In the genomic region with DNA sequence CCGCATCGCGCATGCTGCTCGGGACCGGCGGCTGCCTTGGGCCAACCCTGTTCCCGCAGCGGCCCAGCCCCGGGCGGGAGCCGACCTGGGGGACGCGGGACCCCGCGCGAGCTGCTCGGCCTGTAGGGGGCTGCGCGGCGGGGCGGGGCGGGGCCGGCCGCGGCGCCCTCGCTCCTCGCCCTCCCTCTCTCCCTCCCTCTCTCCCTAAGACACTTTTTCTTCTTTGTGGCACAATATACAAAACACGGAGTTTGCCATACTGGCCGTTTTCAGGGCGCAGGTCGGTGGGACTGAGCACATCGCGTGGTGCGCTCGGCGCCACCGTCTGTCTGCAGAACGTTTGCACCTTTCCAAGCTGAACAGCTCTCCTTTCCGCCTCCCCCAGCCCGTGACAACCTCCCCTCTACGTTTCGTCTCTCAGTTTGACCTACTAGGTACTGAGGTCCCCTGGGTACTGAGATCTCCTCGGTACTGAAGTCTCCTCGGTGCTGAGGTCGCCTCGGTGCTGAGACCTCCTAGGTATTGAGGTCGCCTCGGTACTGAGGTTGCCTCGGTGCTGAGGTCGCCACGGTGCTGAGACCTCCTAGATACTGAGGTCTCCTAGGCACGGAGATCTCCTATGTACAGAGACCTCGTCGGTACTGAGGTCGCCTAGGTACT, we compare ENCODE assay signal across 8 cellular contexts.
DNase-seq lines count a peak whose midpoint lies in the region; ATAC-seq and TF ChIP-seq lines count a peak whose summit lies in the region.

No MANE protein-coding gene starts in this region.

- peak overlapping the region; percentile 73 for H3K4me2 ChIP-seq in BLaER1
- H3K4me2 ChIP-seq in HCT116 (ENCODE audit: low read length) = peak overlapping the region; percentile 70
- H3K4me2 ChIP-seq in mesenchymal stem cell (ENCODE audit: low read length, poor library complexity, severe bottlenecking) = peak overlapping the region; percentile 35

- no peak overlapping the region for H2BK120ac ChIP-seq in mesenchymal stem cell (ENCODE audit: low read depth, low read length)

- H3K27me3 ChIP-seq in BLaER1 = no peaks in the 10 kb centered on the region
- H3K27me3 ChIP-seq in HCT116 (ENCODE audit: insufficient read depth, low read length) = no peaks in the 10 kb centered on the region
- H3K27me3 ChIP-seq in mesenchymal stem cell (ENCODE audit: control insufficient read depth in 1 of 2, insufficient read depth in 1 of 2, low read length in 2 of 2) = peaks cover 0 to 4% of the 10 kb centered on the region in 2 experiments

- TF ChIP-seq POLR2A in HCT116 (IDR thresholded peaks at IDR 0.05; ENCODE audit: borderline replicate concordance, extremely low read depth, insufficient read depth, insufficient read length) = no peak

- intact Hi-C loops in HCT116 (cut with micrococcal nuclease) = no loop called here

- no peak overlapping the region for H2BK15ac ChIP-seq in mesenchymal stem cell (ENCODE audit: low read depth, poor library complexity, severe bottlenecking)

- RAD21 ChIA-PET in HCT116 (lab: Charles Lee; ENCODE audit: low non-redundant PET in 1 of 2, low total read pairs in 2 of 2, uncharacterized antibody in 2 of 2, unreplicated experiment in 2 of 2) = no interaction called here

- TF ChIP-seq CTCF in HCT116 (IDR thresholded peaks at IDR 0.05 in 2 of 3, conservative IDR thresholded peaks at IDR 0.05 in 1 of 3; ENCODE audit: borderline replicate concordance in 1 of 3, insufficient read depth in 1 of 3, low read depth in 2 of 3, low read length in 2 of 3) (no peak), HFFc6 (IDR thresholded peaks at IDR 0.05) (no peak)

- H4K20me1 ChIP-seq in BLaER1 = no peaks in the 10 kb centered on the region
- H4K20me1 ChIP-seq in HCT116 (ENCODE audit: insufficient read depth) = no peaks in the 10 kb centered on the region

- peaks cover 4% of the 10 kb centered on the region; the same call in 1 of the 2 replicates for H3K4me1 ChIP-seq in BLaER1
- H3K4me1 ChIP-seq in HCT116 (ENCODE audit: control insufficient read depth in 1 of 2, insufficient read depth in 2 of 2, low read length in 2 of 2) = peaks cover 0 to 3% of the 10 kb centered on the region in 2 experiments; a peak in 1 of 4 replicates
- H3K4me1 ChIP-seq in mesenchymal stem cell (ENCODE audit: control insufficient read depth, insufficient read depth, low read depth, low read length) = peaks cover 5% of the 10 kb centered on the region

- no peaks in the 10 kb centered on the region for H3K36me3 Mint-ChIP-seq in activated naive CD4-positive, alpha-beta T cell treated with anti-CD3 and anti-CD28 coated beads, Interleukin-2, amount 10 ng/mL, durations not matched to agents 7 days and 5 days
- peaks cover 8% of the 10 kb centered on the region for H3K36me3 Mint-ChIP-seq in HFFc6 (ENCODE audit: low read depth)

- in situ Hi-C loops in ACHN (cut with HindIII; ENCODE audit: low pct_ligation_motif_present, low pct_unique_long_range_greater_than_20kb, low sequenced_read_pairs) = no loop called here

- H3K27me3 Mint-ChIP-seq in activated naive CD4-positive, alpha-beta T cell treated with anti-CD3 and anti-CD28 coated beads, Interleukin-2, amount 10 ng/mL, durations not matched to agents 7 days and 5 days = no peaks in the 10 kb centered on the region
- no peaks in the 10 kb centered on the region for H3K27me3 Mint-ChIP-seq in HFFc6 (ENCODE audit: insufficient read depth)

- DNase-seq in HCT116 (ENCODE audit: low read depth, low spot score) (no peak), mesenchymal stem cell (peak; percentile 3), HFFc6 (no peak), ACHN (no peak), amniotic stem cell (lab: John Stamatoyannopoulos, UW) (no peak), GDM1 (lab: John Stamatoyannopoulos, UW) (no peak)
- DNase-seq in activated naive CD4-positive, alpha-beta T cell treated with anti-CD3 and anti-CD28 coated beads, Interleukin-2, amount 10 ng/mL, durations not matched to agents 7 days and 5 days = peak; percentile 27

- no peaks in the 10 kb centered on the region for H3K79me2 ChIP-seq in HCT116 (ENCODE audit: insufficient read depth, low read length)

- peak overlapping the region; percentile 1 to 62 for H3K18ac ChIP-seq in mesenchymal stem cell (ENCODE audit: low read depth in 1 of 2, low read length in 2 of 2)

- ATAC-seq in HCT116 = peak; percentile 53

- H3K9ac ChIP-seq in BLaER1 (peak overlapping the region; percentile 63), HCT116 (ENCODE audit: low read length) (peak overlapping the region; percentile 39), mesenchymal stem cell (ENCODE audit: low read length) (peak overlapping the region; percentile 29)

- H3K14ac ChIP-seq in mesenchymal stem cell (ENCODE audit: low read length in 2 of 2) = peak overlapping the region in 1 of 2 experiments; percentile 30

- H2BK5ac ChIP-seq in mesenchymal stem cell (ENCODE audit: low read depth, low read length, poor library complexity, severe bottlenecking) = no peak overlapping the region

- no peak overlapping the region for H3K23ac ChIP-seq in mesenchymal stem cell (ENCODE audit: low read length in 2 of 2)

- WGBS in mesenchymal stem cell = 38% methylated on average over 28 of the region's 56 CpGs

- TF ChIP-seq RAD21 in HCT116 (IDR thresholded peaks at IDR 0.05; ENCODE audit: low read depth) = no peak

- H2AFZ ChIP-seq in HCT116 (ENCODE audit: low read depth, low read length, poor library complexity, severe bottlenecking) (no peak overlapping the region), mesenchymal stem cell (ENCODE audit: low read depth, low read length) (no peak overlapping the region)

- no peaks in the 10 kb centered on the region for H3K9me2 ChIP-seq in HCT116 (ENCODE audit: insufficient read depth)

- no peak overlapping the region for H2AK5ac ChIP-seq in mesenchymal stem cell (ENCODE audit: low read length, severe bottlenecking)

- H3K9me3 Mint-ChIP-seq in activated naive CD4-positive, alpha-beta T cell treated with anti-CD3 and anti-CD28 coated beads, Interleukin-2, amount 10 ng/mL, durations not matched to agents 7 days and 5 days = no peaks in the 10 kb centered on the region
- H3K9me3 Mint-ChIP-seq in HFFc6 = peaks cover 9% of the 10 kb centered on the region

- no peak overlapping the region for H4K91ac ChIP-seq in mesenchymal stem cell (ENCODE audit: low read length)

- peak overlapping the region; percentile 77 for H3K27ac Mint-ChIP-seq in activated naive CD4-positive, alpha-beta T cell treated with anti-CD3 and anti-CD28 coated beads, Interleukin-2, amount 10 ng/mL, durations not matched to agents 7 days and 5 days
- no peak overlapping the region for H3K27ac Mint-ChIP-seq in HFFc6

- H3K27ac ChIP-seq in BLaER1 = no peak overlapping the region
- peak overlapping the region; percentile 29; the same call in 1 of the 2 replicates for H3K27ac ChIP-seq in HCT116 (ENCODE audit: low read depth, low read length)
- H3K27ac ChIP-seq in mesenchymal stem cell (ENCODE audit: low read length, poor library complexity, severe bottlenecking) = no peak overlapping the region

- H2BK12ac ChIP-seq in mesenchymal stem cell (ENCODE audit: low read length in 2 of 2) = no peak overlapping the region

- H3K4me1 Mint-ChIP-seq in activated naive CD4-positive, alpha-beta T cell treated with anti-CD3 and anti-CD28 coated beads, Interleukin-2, amount 10 ng/mL, durations not matched to agents 7 days and 5 days = peaks cover 3% of the 10 kb centered on the region
- no peaks in the 10 kb centered on the region for H3K4me1 Mint-ChIP-seq in HFFc6 (ENCODE audit: low read depth)

- H3K4me3 ChIP-seq in BLaER1 = peak overlapping the region; percentile 62
- H3K4me3 ChIP-seq in HCT116 (replicated peaks in 1 of 2; ENCODE audit: low read depth in 1 of 2, low read length in 2 of 2) = peak overlapping the region; percentile 32 to 49; a peak in 3 of 4 replicates
- peak overlapping the region in 1 of 2 experiments; percentile 34 for H3K4me3 ChIP-seq in mesenchymal stem cell (ENCODE audit: insufficient read depth in 1 of 2, low read depth in 1 of 2, low read length in 2 of 2)

- H3K4me3 Mint-ChIP-seq in activated naive CD4-positive, alpha-beta T cell treated with anti-CD3 and anti-CD28 coated beads, Interleukin-2, amount 10 ng/mL, durations not matched to agents 7 days and 5 days = peak overlapping the region; percentile 88
- H3K4me3 Mint-ChIP-seq in HFFc6 = no peak overlapping the region

- POLR2A ChIA-PET in HCT116 (lab: Charles Lee) = no interaction called here

- no TSS peak for BruUV-seq in HCT116 (replicated peaks; lab: Mats Ljungman, UMichigan)

- H3K79me1 ChIP-seq in mesenchymal stem cell (replicated peaks; ENCODE audit: low read length, poor library complexity, severe bottlenecking) = no peaks in the 10 kb centered on the region

- peak overlapping the region in 1 of 2 experiments; percentile 35 for H3K4ac ChIP-seq in mesenchymal stem cell (ENCODE audit: low read depth in 1 of 2, low read length in 2 of 2)

- CTCF ChIA-PET in HCT116 (lab: Charles Lee) = no interaction called here
- CTCF ChIA-PET in activated naive CD4-positive, alpha-beta T cell treated with anti-CD3 and anti-CD28 coated beads, Interleukin-2, amount 10 ng/mL, durations not matched to agents 7 days and 5 days (lab: Charles Lee) = no interaction called here

- H4K8ac ChIP-seq in mesenchymal stem cell (ENCODE audit: low read length) = peak overlapping the region; percentile 37

- H3K9me3 ChIP-seq in BLaER1 (no peaks in the 10 kb centered on the region), HCT116 (ENCODE audit: control insufficient read depth in 1 of 2, insufficient read depth in 1 of 2, low read depth in 1 of 2, low read length in 2 of 2) (no peaks in the 10 kb centered on the region), mesenchymal stem cell (ENCODE audit: control insufficient read depth, low read length) (no peaks in the 10 kb centered on the region)

- no peaks in the 10 kb centered on the region for H3K36me3 ChIP-seq in BLaER1
- no peaks in the 10 kb centered on the region for H3K36me3 ChIP-seq in HCT116 (ENCODE audit: control insufficient read depth in 1 of 2, insufficient read depth in 2 of 2, low read length in 2 of 2)
- H3K36me3 ChIP-seq in mesenchymal stem cell (ENCODE audit: control insufficient read depth in 1 of 2, insufficient read depth in 2 of 2, low read depth in 1 of 2, low read length in 2 of 2) = no peaks in the 10 kb centered on the region

TF ChIP-seq in HCT116, 20 proteins besides CTCF, POLR2A, EP300 and RAD21:
- TF ChIP-seq ZFX (IDR thresholded peaks at IDR 0.05) (peak; percentile 21; the same call in 1 of the 2 replicates), JUND (IDR thresholded peaks at IDR 0.05) (no peak), ZNF274 (IDR thresholded peaks at IDR 0.05; ENCODE audit: low read depth, low read length) (no peak)

Comparison
In these comparisons a context has a peak if more than half of its experiments do, and no peak if none do; other contexts are left out.
1. DNase-seq: peak in activated naive CD4-positive, alpha-beta T cell treated with anti-CD3 and anti-CD28 coated beads, Interleukin-2, amount 10 ng/mL, durations not matched to agents 7 days and 5 days (single experiment) and mesenchymal stem cell (single experiment); none in HCT116 (single experiment), HFFc6 (single experiment), ACHN (single experiment), amniotic stem cell (single experiment) and GDM1 (single experiment).
2. Peak in every context shown above with its lines, with median percentiles within 50 percentile points of each other: H3K4me2 ChIP-seq and H3K9ac ChIP-seq.